In genomic region chr2:98487806-98488189, GRCh38 we compare ENCODE assay signal across 1 cellular context.
TF ChIP-seq lines count a peak whose summit lies in the region.

No MANE protein-coding gene starts in this region.

TF ChIP-seq in GM23338, 12 proteins besides CTCF, POLR2A, EP300 and RAD21 (continued from another document):
- TF ChIP-seq ZNF462 (CRISPR knock-in tag; IDR thresholded peaks at IDR 0.05) (no peak), NANOG (IDR thresholded peaks at IDR 0.05; ENCODE audit: borderline replicate concordance) (no peak), POLR2AphosphoS5 (IDR thresholded peaks at IDR 0.05; ENCODE audit: low read depth) (no peak), STAT1 (IDR thresholded peaks at IDR 0.05; ENCODE audit: unreplicated experiment) (no peak), EZH2 (IDR thresholded peaks at IDR 0.05; ENCODE audit: low read depth, unreplicated experiment) (no peak), ETS1 (IDR thresholded peaks at IDR 0.05) (no peak), EZH2phosphoT487 (IDR thresholded peaks at IDR 0.05; ENCODE audit: unreplicated experiment) (no peak)
